ENCODE assay signal across 12 cellular contexts in genomic region chr11:124536520-124536919, GRCh38. TPM values are rescaled to one million over a fixed set of nuclear protein-coding genes. Genes with fewer than 3 reads are reported as not detected.
DNase-seq lines count a peak whose midpoint lies in the region; ATAC-seq and TF ChIP-seq lines count a peak whose summit lies in the region.
"Had no signal": no experiment of that assay in that cellular context is flagged by ENCODE, and none has a peak within 500 bp of the region (broad histone marks: within the 10 kb centered on the region; RNA-seq: fewer than 3 reads in every experiment).

No MANE protein-coding gene starts in this region.

- no peak overlapping the region for H2AFZ ChIP-seq in fibroblast of lung (ENCODE audit: low read length)

- no peak overlapping the region for H3K27ac Mint-ChIP-seq in T-helper 2 cell treated with Interferon-gamma antibody and Interleukin-4, amounts not matched to agents 5 μg/mL and 100 μg/mL, for 36 hours
- H3K27ac Mint-ChIP-seq: activated naive CD4-positive, alpha-beta T cell treated with anti-CD3 and anti-CD28 coated beads, Interleukin-2, amount 10 ng/mL, durations not matched to agents 7 days and 5 days had no signal

- no peaks in the 10 kb centered on the region for H3K9me3 ChIP-seq in fibroblast of lung (ENCODE audit: control insufficient read depth, insufficient read depth, low read depth, low read length)

- H3K36me3 Mint-ChIP-seq in T-helper 2 cell treated with Interferon-gamma antibody and Interleukin-4, amounts not matched to agents 5 μg/mL and 100 μg/mL, for 36 hours (ENCODE audit: low read depth) = no peaks in the 10 kb centered on the region
- H3K36me3 Mint-ChIP-seq: activated naive CD4-positive, alpha-beta T cell treated with anti-CD3 and anti-CD28 coated beads, Interleukin-2, amount 10 ng/mL, durations not matched to agents 7 days and 5 days had no signal

- H3K27me3 ChIP-seq in fibroblast of lung (ENCODE audit: control insufficient read depth, insufficient read depth, low read length) = no peaks in the 10 kb centered on the region

- DNase-seq in EH (ENCODE audit: low read depth) (peak; percentile 47), NOMO-1 treated with dmso at 0.1 percent for 144 hours (lab: John Stamatoyannopoulos, UW; ENCODE audit: unreplicated experiment) (peak; percentile 68), fibroblast of lung (ENCODE audit: low read depth in 2 of 2) (peak; percentile 32 to 51), mucosa of gallbladder (ENCODE audit: low spot score) (peak; percentile 48), NCI-H774 (lab: John Stamatoyannopoulos, UW) (no peak), SW 1271 (lab: John Stamatoyannopoulos, UW) (no peak)
- DNase-seq in T-helper 2 cell treated with Interferon-gamma antibody and Interleukin-4, amounts not matched to agents 5 μg/mL and 100 μg/mL, for 36 hours (ENCODE audit: low spot score) = no peak
- DNase-seq: activated naive CD4-positive, alpha-beta T cell treated with anti-CD3 and anti-CD28 coated beads, Interleukin-2, amount 10 ng/mL, durations not matched to agents 7 days and 5 days had no signal

- H3K79me2 ChIP-seq in fibroblast of lung (ENCODE audit: control insufficient read depth, insufficient read depth, low read length) = no peaks in the 10 kb centered on the region

- no peak for TF ChIP-seq CTCF in fibroblast of lung (conservative IDR thresholded peaks at IDR 0.05 in 1 of 2, IDR thresholded peaks at IDR 0.05 in 1 of 2; ENCODE audit: low read depth in 1 of 2, low read length in 2 of 2)

- no peaks in the 10 kb centered on the region for H3K36me3 ChIP-seq in fibroblast of lung (ENCODE audit: control insufficient read depth, insufficient read depth, low read length)

- H3K4me3 ChIP-seq in fibroblast of lung (replicated peaks in 1 of 4; ENCODE audit: control extremely low read depth in 1 of 4, insufficient read depth in 1 of 4, low read depth in 3 of 4, low read length in 4 of 4) = no peak overlapping the region

- H3K27me3 Mint-ChIP-seq in T-helper 2 cell treated with Interferon-gamma antibody and Interleukin-4, amounts not matched to agents 5 μg/mL and 100 μg/mL, for 36 hours (ENCODE audit: low read depth) = no peaks in the 10 kb centered on the region

- H3K9me3 Mint-ChIP-seq in T-helper 2 cell treated with Interferon-gamma antibody and Interleukin-4, amounts not matched to agents 5 μg/mL and 100 μg/mL, for 36 hours = no peaks in the 10 kb centered on the region
- H3K9me3 Mint-ChIP-seq: activated naive CD4-positive, alpha-beta T cell treated with anti-CD3 and anti-CD28 coated beads, Interleukin-2, amount 10 ng/mL, durations not matched to agents 7 days and 5 days had no signal

- H3K9ac ChIP-seq in fibroblast of lung (ENCODE audit: insufficient read depth, low read length) = no peak overlapping the region

- H4K20me1 ChIP-seq in fibroblast of lung (ENCODE audit: control insufficient read depth, extremely low read depth, insufficient read depth, low read length) = no peaks in the 10 kb centered on the region

- H3K4me3 Mint-ChIP-seq in T-helper 2 cell treated with Interferon-gamma antibody and Interleukin-4, amounts not matched to agents 5 μg/mL and 100 μg/mL, for 36 hours = no peak overlapping the region
- H3K4me3 Mint-ChIP-seq: activated naive CD4-positive, alpha-beta T cell treated with anti-CD3 and anti-CD28 coated beads, Interleukin-2, amount 10 ng/mL, durations not matched to agents 7 days and 5 days had no signal

- no peak overlapping the region for H3K27ac ChIP-seq in fibroblast of lung (ENCODE audit: insufficient read depth, low read length)

- H3K4me1 Mint-ChIP-seq in T-helper 2 cell treated with Interferon-gamma antibody and Interleukin-4, amounts not matched to agents 5 μg/mL and 100 μg/mL, for 36 hours (ENCODE audit: low read depth) = peaks cover 2% of the 10 kb centered on the region
- H3K4me1 Mint-ChIP-seq: activated naive CD4-positive, alpha-beta T cell treated with anti-CD3 and anti-CD28 coated beads, Interleukin-2, amount 10 ng/mL, durations not matched to agents 7 days and 5 days had no signal

- no peak for ATAC-seq in HG03439 (IDR thresholded peaks at IDR 0.05; ENCODE audit: unreplicated experiment)

- H3K4me2 ChIP-seq in fibroblast of lung (ENCODE audit: extremely low read depth, insufficient read depth, low read length) = no peak overlapping the region

- no peaks in the 10 kb centered on the region for H3K4me1 ChIP-seq in fibroblast of lung (ENCODE audit: control insufficient read depth, extremely low read depth, insufficient read depth, low read length)

RNA-seq across cellular contexts. Expression of gene OR8B12, which starts 6.9 kb away (rescaled TPM):
- total RNA-seq in fibroblast of lung (not detected in 2 replicates), mucosa of gallbladder (not detected)
- not detected in 2 replicates for polyA plus RNA-seq in fibroblast of lung
- not detected in 2 replicates for polyA plus RNA-seq in fibroblast of lung (2012)
- not detected in 2 replicates for polyA minus RNA-seq in fibroblast of lung (ENCODE audit: low replicate concordance)
- total RNA-seq: glomerular endothelial cell; skeletal muscle tissue; T-helper 1 cell treated with Interleukin-12 subunit alpha and Interleukin-12 subunit beta and Interleukin-4 antibody, amounts not matched to agents 30 ng/mL and 1 ng/mL, for 36 hours had no signal

RNA-seq across cellular contexts. Expression of gene OR8A1, which starts 33.3 kb away (rescaled TPM):
- not detected in 2 replicates for total RNA-seq in fibroblast of lung
- not detected in 2 replicates for polyA plus RNA-seq in fibroblast of lung
- not detected in 2 replicates for polyA plus RNA-seq in fibroblast of lung (2012)
- not detected in 2 replicates for polyA minus RNA-seq in fibroblast of lung (ENCODE audit: low replicate concordance)
- not detected for total RNA-seq in mucosa of gallbladder
- total RNA-seq: glomerular endothelial cell; skeletal muscle tissue; T-helper 1 cell treated with Interleukin-12 subunit alpha and Interleukin-12 subunit beta and Interleukin-4 antibody, amounts not matched to agents 30 ng/mL and 1 ng/mL, for 36 hours had no signal

Comparison
In these comparisons a context has a peak if more than half of its experiments do, and no peak if none do; other contexts are left out.
1. DNase-seq: peak in EH (single experiment), NOMO-1 treated with dmso at 0.1 percent for 144 hours (single experiment), fibroblast of lung (2 of 2) and mucosa of gallbladder (single experiment); none in NCI-H774 (single experiment), T-helper 2 cell treated with Interferon-gamma antibody and Interleukin-4, amounts not matched to agents 5 μg/mL and 100 μg/mL, for 36 hours (single experiment) and SW 1271 (0 of 2).